In genomic region chr16:79359082-79359481, GRCh38 we compare ENCODE assay signal across 34 cellular contexts.
"Had no signal": no experiment of that assay in that cellular context is flagged by ENCODE, and none has a peak within 500 bp of the region (broad histone marks: within the 10 kb centered on the region; RNA-seq: fewer than 3 reads in every experiment).

No MANE protein-coding gene starts in this region.

- ATAC-seq: activated CD8-positive, alpha-beta T cell treated with anti-CD3 and anti-CD28 coated beads for 36 hours; activated naive CD4-positive, alpha-beta T cell treated with anti-CD3 and anti-CD28 coated beads, Interleukin-2, amount 50 U/mL, for 72 hours; activated T-cell treated with anti-CD3 and anti-CD28 coated beads, Interleukin-2, amount 50 U/mL, for 4 hours; activated T-cell treated with anti-CD3 and anti-CD28 coated beads, Interleukin-2, amount 50 U/mL, for 72 hours; activated T-helper 17 cell treated with anti-CD3 and anti-CD28 coated beads, Interleukin-2, amount 50 U/mL, for 72 hours; body of pancreas; T-cell had no signal

- H3K36me3 Mint-ChIP-seq: activated CD4-positive, alpha-beta memory T cell treated with anti-CD3 and anti-CD28 coated beads for 36 hours; activated naive CD4-positive, alpha-beta T cell treated with anti-CD3 and anti-CD28 coated beads, Interleukin-2, amount 50 U/mL, for 72 hours; activated naive CD8-positive, alpha-beta T cell treated with anti-CD3 and anti-CD28 coated beads for 36 hours; T-cell had no signal

- H3K4me1 ChIP-seq: adrenal gland, body of pancreas, breast epithelium had no signal

- H3K27me3 Mint-ChIP-seq: activated CD4-positive, alpha-beta memory T cell treated with anti-CD3 and anti-CD28 coated beads for 36 hours; activated T-helper 17 cell treated with anti-CD3 and anti-CD28 coated beads, Interleukin-2, amount 50 U/mL, for 72 hours had no signal

- DNase-seq: activated B cell treated with CpG ODN at 0.5 μM for 24 hours; activated CD4-positive, alpha-beta memory T cell treated with anti-CD3 and anti-CD28 coated beads for 36 hours; activated CD4-positive, alpha-beta T cell treated with anti-CD3 and anti-CD28 coated beads for 4 hours; activated CD4-positive, alpha-beta T cell treated with anti-CD3 and anti-CD28 coated beads, Interleukin-2, amount 10 ng/mL, durations not matched to agents 24 days and 14 days; activated CD4-positive, alpha-beta T cell treated with anti-CD3 and anti-CD28 coated beads, Interleukin-2, amount 50 U/mL, for 1 hour; activated CD4-positive, alpha-beta T cell treated with anti-CD3 and anti-CD28 coated beads, Interleukin-2, amount 50 U/mL, for 4 hours; activated CD4-positive, CD25-positive, alpha-beta regulatory T cell treated with anti-CD3 and anti-CD28 coated beads, Interleukin-2, amount 50 U/mL, for 72 hours; activated CD8-positive, alpha-beta memory T cell treated with anti-CD3 and anti-CD28 coated beads, Interleukin-2, amount 50 U/mL, for 4 hours; activated CD8-positive, alpha-beta T cell treated with anti-CD3 and anti-CD28 coated beads for 36 hours; activated effector memory CD4-positive, alpha-beta T cell treated with anti-CD3 and anti-CD28 coated beads, Interleukin-2, amount 50 U/mL, for 16 hours; activated gamma-delta T cell treated with Interleukin-2 at 50 U/mL for 16 hours; activated naive CD4-positive, alpha-beta T cell; activated naive CD4-positive, alpha-beta T cell treated with anti-CD3 and anti-CD28 coated beads for 36 hours; activated naive CD4-positive, alpha-beta T cell treated with anti-CD3 and anti-CD28 coated beads, Interleukin-2, amount 50 U/mL, for 16 hours; activated naive CD8-positive, alpha-beta T cell treated with anti-CD3 and anti-CD28 coated beads for 36 hours; activated T-cell treated with anti-CD3 and anti-CD28 coated beads for 4 hours; activated T-cell treated with anti-CD3 and anti-CD28 coated beads, Interleukin-2, amount 50 U/mL, for 1 hour; activated T-cell treated with anti-CD3 and anti-CD28 coated beads, Interleukin-2, amount 50 U/mL, for 4 hours; activated T-cell treated with anti-CD3 and anti-CD28 coated beads, Interleukin-2, amount 50 U/mL, for 72 hours; adrenal gland; amniotic stem cell; aorta; body of pancreas; brain microvascular endothelial cell; cerebellar nuclear complex; T-cell; T-helper 9 cell had no signal

- H3K4me1 Mint-ChIP-seq: activated B cell treated with CpG ODN at 0.5 μM for 24 hours had no signal

- H3K27ac ChIP-seq: adrenal gland, body of pancreas, brain microvascular endothelial cell, breast epithelium, VCaP had no signal

- H3K9me3 Mint-ChIP-seq: activated B cell treated with CpG ODN at 0.5 μM for 24 hours; activated CD4-positive, alpha-beta memory T cell treated with anti-CD3 and anti-CD28 coated beads for 36 hours; activated CD4-positive, alpha-beta T cell treated with anti-CD3 and anti-CD28 coated beads, Interleukin-2, amount 10 ng/mL, durations not matched to agents 24 days and 14 days; activated CD8-positive, alpha-beta T cell treated with anti-CD3 and anti-CD28 coated beads for 36 hours; activated naive CD4-positive, alpha-beta T cell treated with anti-CD3 and anti-CD28 coated beads for 36 hours; activated naive CD4-positive, alpha-beta T cell treated with anti-CD3 and anti-CD28 coated beads, Interleukin-2, amount 50 U/mL, for 72 hours; activated naive CD8-positive, alpha-beta T cell treated with anti-CD3 and anti-CD28 coated beads for 36 hours; activated T-cell treated with anti-CD3 and anti-CD28 coated beads, Interleukin-2, amount 50 U/mL, for 4 hours; activated T-cell treated with anti-CD3 and anti-CD28 coated beads, Interleukin-2, amount 50 U/mL, for 72 hours; activated T-helper 17 cell treated with anti-CD3 and anti-CD28 coated beads, Interleukin-2, amount 50 U/mL, for 72 hours; central memory CD8-positive, alpha-beta T cell; T-cell had no signal

- H3K4me3 ChIP-seq: adrenal gland, body of pancreas, breast epithelium had no signal

- H3K27me3 ChIP-seq: adrenal gland, body of pancreas, brain microvascular endothelial cell, breast epithelium had no signal

- H3K9me3 ChIP-seq: adrenal gland, breast epithelium had no signal

- H3K4me3 Mint-ChIP-seq: activated B cell treated with CpG ODN at 0.5 μM for 24 hours; activated CD4-positive, alpha-beta memory T cell treated with anti-CD3 and anti-CD28 coated beads for 36 hours; activated CD4-positive, alpha-beta T cell treated with anti-CD3 and anti-CD28 coated beads, Interleukin-2, amount 10 ng/mL, durations not matched to agents 24 days and 14 days; activated CD8-positive, alpha-beta T cell treated with anti-CD3 and anti-CD28 coated beads for 36 hours; activated naive CD4-positive, alpha-beta T cell treated with anti-CD3 and anti-CD28 coated beads for 36 hours; activated naive CD8-positive, alpha-beta T cell treated with anti-CD3 and anti-CD28 coated beads for 36 hours; activated T-cell treated with anti-CD3 and anti-CD28 coated beads, Interleukin-2, amount 50 U/mL, for 4 hours; activated T-cell treated with anti-CD3 and anti-CD28 coated beads, Interleukin-2, amount 50 U/mL, for 72 hours; activated T-helper 1 cell treated with anti-CD3 and anti-CD28 coated beads, Interleukin-12 subunit alpha, Interleukin-12 subunit beta, Interleukin-2, Interleukin-4 antibody, amounts not matched to agents 30 ng/mL and 10 ng/mL and 1 ng/mL, durations not matched to agents 14 hours and 24 hours and 36 hours; activated T-helper 17 cell treated with anti-CD3 and anti-CD28 coated beads, Interleukin-2, amount 50 U/mL, for 72 hours; central memory CD8-positive, alpha-beta T cell; T-cell; T-helper 2 cell treated with Interferon-gamma antibody and Interleukin-4, amounts not matched to agents 5 μg/mL and 100 μg/mL, for 36 hours had no signal

- H3K27ac Mint-ChIP-seq: activated B cell treated with CpG ODN at 0.5 μM for 24 hours; activated CD4-positive, alpha-beta memory T cell treated with anti-CD3 and anti-CD28 coated beads for 36 hours; activated CD4-positive, alpha-beta T cell treated with anti-CD3 and anti-CD28 coated beads, Interleukin-2, amount 10 ng/mL, durations not matched to agents 24 days and 14 days; activated CD8-positive, alpha-beta T cell treated with anti-CD3 and anti-CD28 coated beads for 36 hours; activated naive CD4-positive, alpha-beta T cell treated with anti-CD3 and anti-CD28 coated beads for 36 hours; activated naive CD4-positive, alpha-beta T cell treated with anti-CD3 and anti-CD28 coated beads, Interleukin-2, amount 50 U/mL, for 72 hours; activated naive CD8-positive, alpha-beta T cell treated with anti-CD3 and anti-CD28 coated beads for 36 hours; activated T-cell treated with anti-CD3 and anti-CD28 coated beads, Interleukin-2, amount 50 U/mL, for 72 hours; activated T-helper 1 cell treated with anti-CD3 and anti-CD28 coated beads, Interleukin-12 subunit alpha, Interleukin-12 subunit beta, Interleukin-2, Interleukin-4 antibody, amounts not matched to agents 30 ng/mL and 10 ng/mL and 1 ng/mL, durations not matched to agents 14 hours and 24 hours and 36 hours; T-helper 2 cell treated with Interferon-gamma antibody and Interleukin-4, amounts not matched to agents 5 μg/mL and 100 μg/mL, for 36 hours had no signal

- H3K36me3 ChIP-seq: adrenal gland, brain microvascular endothelial cell, breast epithelium had no signal
